ENCODE assay signal across 31 cellular contexts in genomic region chr15:95812491-95812890, GRCh38.
A peak's percentile ranks its signal among the peaks of the same experiment; 100 is the strongest.
DNase-seq lines count a peak whose midpoint lies in the region; ATAC-seq and TF ChIP-seq lines count a peak whose summit lies in the region.
"Had no signal": no experiment of that assay in that cellular context is flagged by ENCODE, and none has a peak within 500 bp of the region (broad histone marks: within the 10 kb centered on the region; RNA-seq: fewer than 3 reads in every experiment).

No MANE protein-coding gene starts in this region.

- ATAC-seq in HG03521 (IDR thresholded peaks at IDR 0.05; ENCODE audit: unreplicated experiment) (no peak), left colon (no peak)
- ATAC-seq: activated CD8-positive, alpha-beta T cell treated with anti-CD3 and anti-CD28 coated beads, Interleukin-2, amount 10 ng/mL, durations not matched to agents 7 days and 5 days; esophagus mucosa; stimulated activated memory B cell treated with anti-CD40 and anti-IgM and Interleukin-4, amounts not matched to agents 10 μg/mL and 1 μg/mL and 100 μg/mL, for 72 hours had no signal

- H3K9me3 ChIP-seq in breast epithelium (no peaks in the 10 kb centered on the region), Peyer's patch (no peaks in the 10 kb centered on the region)
- H3K9me3 ChIP-seq: SJSA1, suprapubic skin had no signal

- H3K4me3 ChIP-seq in breast epithelium (no peak overlapping the region), cardiac fibroblast (replicated peaks in 1 of 2; ENCODE audit: low read depth in 2 of 2, low read length in 2 of 2) (no peak overlapping the region), foreskin fibroblast (ENCODE audit: low read depth in 1 of 2, low read length in 2 of 2) (no peak overlapping the region), Peyer's patch (no peak overlapping the region)
- H3K4me3 ChIP-seq: PC-9, SJSA1, smooth muscle cell, suprapubic skin had no signal

- peaks cover under 1% of the 10 kb centered on the region for H3K9me3 Mint-ChIP-seq in MCF 10A (ENCODE audit: unreplicated experiment)
- H3K9me3 Mint-ChIP-seq: central memory CD8-positive, alpha-beta T cell; memory B cell had no signal

- DNase-seq in MCF 10A (ENCODE audit: unreplicated experiment) (peak; percentile 2), breast epithelium (ENCODE audit: low spot score in 2 of 2) (no peak), cardiac fibroblast (ENCODE audit: low read depth in 2 of 2) (peak; percentile 39 to 64), foreskin fibroblast (peak; percentile 12 to 29), stromal cell of bone marrow (ENCODE audit: low read depth) (peak; percentile 3), Peyer's patch (no peak), left colon (no peak)
- DNase-seq: activated CD4-positive, alpha-beta T cell treated with anti-CD3 and anti-CD28 coated beads for 1 hour; activated CD8-positive, alpha-beta T cell treated with anti-CD3 and anti-CD28 coated beads, Interleukin-2, amount 10 ng/mL, durations not matched to agents 7 days and 5 days; activated gamma-delta T cell; activated T-cell treated with anti-CD3 and anti-CD28 coated beads for 4 hours; amygdala; Karpas-422; kidney; NCI-H1694; NCI-H524; NK-92 treated with Interleukin-12 subunit alpha and Interleukin-12 subunit beta, amount 100 ng/mL, for 24 hours; occipital lobe; PC-9; stimulated activated CD4-positive, alpha-beta T cell treated with anti-CD3 and anti-CD28 coated beads, Interleukin-2, amount 100 ng/mL, for 48 hours; T-helper 1 cell had no signal

- H3K36me3 ChIP-seq in breast epithelium: no peaks in the 10 kb centered on the region
- no peaks in the 10 kb centered on the region for H3K36me3 ChIP-seq in Peyer's patch
- H3K36me3 ChIP-seq: SJSA1, suprapubic skin had no signal

- intact Hi-C loops in MCF 10A (cut with micrococcal nuclease) (no loop called here), breast epithelium (cut with DNase I; ENCODE audit: low total_unique reads) (no loop called here), left colon (cut with DNase I, micrococcal nuclease) (no loop called here)

- H3K27ac Mint-ChIP-seq in MCF 10A (ENCODE audit: low read depth, unreplicated experiment): no peak overlapping the region
- H3K27ac Mint-ChIP-seq: activated CD8-positive, alpha-beta T cell treated with anti-CD3 and anti-CD28 coated beads, Interleukin-2, amount 10 ng/mL, durations not matched to agents 7 days and 5 days; B cell; memory B cell; stimulated activated memory B cell treated with anti-CD40 and anti-IgM and Interleukin-4, amounts not matched to agents 10 μg/mL and 1 μg/mL and 100 μg/mL, for 72 hours had no signal

- POLR2A ChIA-PET in MCF 10A (lab: Yijun Ruan, JAX): no interaction called here

- CTCF ChIA-PET in MCF 10A (lab: Yijun Ruan, JAX): no interaction called here

- TF ChIP-seq POLR2A in breast epithelium (IDR thresholded peaks at IDR 0.05) (no peak), Peyer's patch (IDR thresholded peaks at IDR 0.05) (no peak)

- no peaks in the 10 kb centered on the region for H3K4me1 Mint-ChIP-seq in MCF 10A (ENCODE audit: insufficient read depth, unreplicated experiment)
- H3K4me1 Mint-ChIP-seq: B cell; central memory CD8-positive, alpha-beta T cell; memory B cell; stimulated activated memory B cell treated with anti-CD40 and anti-IgM and Interleukin-4, amounts not matched to agents 10 μg/mL and 1 μg/mL and 100 μg/mL, for 72 hours had no signal

- BruUV-seq in MCF 10A (replicated peaks; lab: Mats Ljungman, UMichigan): no TSS peak

- H3K27ac ChIP-seq in breast epithelium: no peak overlapping the region
- H3K27ac ChIP-seq in Peyer's patch: no peak overlapping the region
- H3K27ac ChIP-seq: 22Rv1, PC-9, SJSA1, suprapubic skin had no signal

- TF ChIP-seq CTCF in MCF 10A (IDR thresholded peaks at IDR 0.05; ENCODE audit: unreplicated experiment): no peak
- no peak for TF ChIP-seq CTCF in breast epithelium (IDR thresholded peaks at IDR 0.05)
- TF ChIP-seq CTCF in cardiac fibroblast (IDR thresholded peaks at IDR 0.05; ENCODE audit: low read depth, low read length): no peak
- no peak for TF ChIP-seq CTCF in foreskin fibroblast (IDR thresholded peaks at IDR 0.05; ENCODE audit: low read depth, low read length)
- TF ChIP-seq CTCF in Peyer's patch (IDR thresholded peaks at IDR 0.05): no peak

- H3K36me3 Mint-ChIP-seq in MCF 10A (ENCODE audit: insufficient read depth, unreplicated experiment): no peaks in the 10 kb centered on the region
- H3K36me3 Mint-ChIP-seq: memory B cell; stimulated activated memory B cell treated with anti-CD40 and anti-IgM and Interleukin-4, amounts not matched to agents 10 μg/mL and 1 μg/mL and 100 μg/mL, for 72 hours had no signal

- no peaks in the 10 kb centered on the region for H3K4me1 ChIP-seq in breast epithelium
- H3K4me1 ChIP-seq in Peyer's patch: no peaks in the 10 kb centered on the region
- H3K4me1 ChIP-seq: SJSA1, suprapubic skin had no signal

- no peaks in the 10 kb centered on the region for H3K27me3 Mint-ChIP-seq in MCF 10A (ENCODE audit: insufficient read depth, unreplicated experiment)
- H3K27me3 Mint-ChIP-seq: B cell; memory B cell; stimulated activated memory B cell treated with anti-CD40 and anti-IgM and Interleukin-4, amounts not matched to agents 10 μg/mL and 1 μg/mL and 100 μg/mL, for 72 hours had no signal

- H3K4me3 Mint-ChIP-seq in MCF 10A (ENCODE audit: unreplicated experiment): no peak overlapping the region
- H3K4me3 Mint-ChIP-seq: activated CD8-positive, alpha-beta T cell treated with anti-CD3 and anti-CD28 coated beads, Interleukin-2, amount 10 ng/mL, durations not matched to agents 7 days and 5 days; B cell; central memory CD8-positive, alpha-beta T cell; memory B cell; stimulated activated memory B cell treated with anti-CD40 and anti-IgM and Interleukin-4, amounts not matched to agents 10 μg/mL and 1 μg/mL and 100 μg/mL, for 72 hours had no signal

- H3K27me3 ChIP-seq in breast epithelium (no peaks in the 10 kb centered on the region), Peyer's patch (no peaks in the 10 kb centered on the region)
- H3K27me3 ChIP-seq: SJSA1, suprapubic skin had no signal

Comparison
In these comparisons a context has a peak if more than half of its experiments do, and no peak if none do; other contexts are left out.
1. DNase-seq: peak in MCF 10A (single experiment), cardiac fibroblast (2 of 2), foreskin fibroblast (2 of 2) and stromal cell of bone marrow (single experiment); none in breast epithelium (0 of 2), Peyer's patch (0 of 3) and left colon (0 of 2).